1 cellular context compared by ENCODE assay signal in genomic region chr18:37461329-37461728, GRCh38.
TF ChIP-seq lines count a peak whose summit lies in the region.

No MANE protein-coding gene starts in this region.

TF ChIP-seq in HEK293, 187 proteins besides CTCF, POLR2A, EP300 and RAD21:
- TF ChIP-seq KLF1 (tag by site-specific recombination; IDR thresholded peaks at IDR 0.05) (0 out of 2 replicates have a peak, but pooled peaks have one; percentile 9), ZFHX2 (tag by site-specific recombination; conservative IDR thresholded peaks at IDR 0.05) (peak; percentile 27; the same call in 1 of the 2 replicates)
